11 cellular contexts compared by ENCODE assay signal in the genomic region with DNA sequence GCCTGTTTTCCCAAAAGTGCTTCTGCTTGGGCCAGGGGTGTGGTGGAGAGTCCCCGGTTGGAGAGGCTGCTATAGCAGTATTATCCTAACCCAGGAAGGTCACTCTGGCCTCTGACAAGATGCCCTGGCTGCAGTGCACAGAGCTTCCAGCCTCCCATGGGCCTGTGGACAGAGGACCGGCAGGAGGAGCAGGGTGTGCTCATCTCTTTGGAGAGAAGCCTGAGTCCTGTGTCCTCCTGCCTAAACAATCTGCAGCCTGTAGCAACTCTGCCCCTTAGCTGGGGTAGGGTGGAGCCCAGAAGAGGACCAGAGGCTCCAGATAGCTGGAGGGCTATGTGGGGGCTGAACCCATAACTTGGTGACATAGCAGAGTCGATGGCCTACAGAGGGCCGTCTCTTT.
DNase-seq lines count a peak whose midpoint lies in the region; ATAC-seq, FAIRE-seq and TF ChIP-seq lines count a peak whose summit lies in the region.
"Had no signal": no experiment of that assay in that cellular context is flagged by ENCODE, and none has a peak within 500 bp of the region (broad histone marks: within the 10 kb centered on the region; RNA-seq: fewer than 3 reads in every experiment).

No MANE protein-coding gene starts in this region.

- no peaks in the 10 kb centered on the region for H3K27me3 Mint-ChIP-seq in natural killer cell (ENCODE audit: low read depth in 2 of 2)

- peaks cover 81 to 86% of the 10 kb centered on the region in 2 donors for H3K4me1 Mint-ChIP-seq in natural killer cell

- H3K4me3 ChIP-seq in A549 (no peak overlapping the region), dorsolateral prefrontal cortex (no peak overlapping the region)
- H3K4me3 ChIP-seq: right lobe of liver had no signal

- TF ChIP-seq POLR2A in A549 (IDR thresholded peaks at IDR 0.05; ENCODE audit: low read length): no peak

- H3K36me3 ChIP-seq in KOPT-K1 (ENCODE audit: insufficient read depth, low read length): no peaks in the 10 kb centered on the region; the same call in 1 of the 2 replicates
- H3K36me3 ChIP-seq: right lobe of liver had no signal

- peak overlapping the region; percentile 92 to 93 for H3K27ac Mint-ChIP-seq in natural killer cell

- WGBS in A549 (ENCODE audit: missing lambda C conversion rate): 70% methylated on average over 4 of the region's 4 CpGs

- no peak for FAIRE-seq in A549 (lab: Jason Lieb, UNC)
- FAIRE-seq: endothelial cell of umbilical vein had no signal

- H3K27ac ChIP-seq in A549 (peak overlapping the region; percentile 29 to 72; a peak in 4 of 6 replicates), KOPT-K1 (ENCODE audit: low read depth, low read length, poor library complexity, severe bottlenecking) (peak overlapping the region; percentile 33), dorsolateral prefrontal cortex (peak overlapping the region in 53 of 59 donors; percentile 0 to 80 (median 51))

- H3K4me2 ChIP-seq in A549: no peak overlapping the region

- no peak for TF ChIP-seq EP300 in A549 (IDR thresholded peaks at IDR 0.05)

- no peaks in the 10 kb centered on the region for H3K9me3 ChIP-seq in A549
- no peaks in the 10 kb centered on the region for H3K9me3 ChIP-seq in KOPT-K1 (ENCODE audit: insufficient read depth, low read length, poor library complexity, severe bottlenecking)
- H3K9me3 ChIP-seq: right lobe of liver had no signal

- H3K36me3 Mint-ChIP-seq in natural killer cell: no peaks in the 10 kb centered on the region

- intact Hi-C loops in dorsolateral prefrontal cortex (cut with DNase I): no loop called here
- intact Hi-C loops in natural killer cell (cut with micrococcal nuclease): loop anchor here (5.0 to 10.0 kb wide), 2 partner anchors 133 to 185 kb away; a partner anchor contains a TSS

- no peak for DNase-seq in A549 (ENCODE audit: low read depth in 1 of 2, low spot score in 1 of 2)
- no peak for DNase-seq in dorsolateral prefrontal cortex
- no peak for DNase-seq in natural killer cell
- no peak for DNase-seq in NCI-H187 (lab: John Stamatoyannopoulos, UW)
- DNase-seq in mucosa of gallbladder (ENCODE audit: low spot score): no peak
- DNase-seq: NCI-H526 treated with DMSO at 0.1 percent for 48 hours had no signal

- H3K9me3 Mint-ChIP-seq in natural killer cell: no peaks in the 10 kb centered on the region

- CTCF ChIA-PET in A549 (lab: Yijun Ruan, JAX): interaction anchor here (1.1 to 4.7 kb wide), 6 partner anchors 12 to 120 kb away, joined by 3 to 36 read pairs (median 6); no protein-coding TSS in a partner anchor

- TF ChIP-seq RAD21 in A549 (conservative IDR thresholded peaks at IDR 0.05 in 1 of 2, IDR thresholded peaks at IDR 0.05 in 1 of 2): no peak

- peaks cover 58% of the 10 kb centered on the region for H3K4me1 ChIP-seq in A549

- ATAC-seq in A549 (peak; percentile 32; a peak in 5 of 6 replicates), natural killer cell (no peak), GM19328 (IDR thresholded peaks at IDR 0.05; ENCODE audit: unreplicated experiment) (no peak), HG03521 (IDR thresholded peaks at IDR 0.05; ENCODE audit: unreplicated experiment) (no peak)

- peak overlapping the region; percentile 56 for H3K4me3 Mint-ChIP-seq in natural killer cell

- H3K27me3 ChIP-seq in dorsolateral prefrontal cortex: no peaks in the 10 kb centered on the region
- H3K27me3 ChIP-seq: right lobe of liver had no signal

- POLR2A ChIA-PET in A549 (lab: Yijun Ruan, JAX): no interaction called here

- TF ChIP-seq CTCF in A549 (IDR thresholded peaks at IDR 0.05): no peak
- TF ChIP-seq CTCF in dorsolateral prefrontal cortex (IDR thresholded peaks at IDR 0.05 in 54 of 56, conservative IDR thresholded peaks at IDR 0.05 in 2 of 56; ENCODE audit: low read depth in 1 of 56, partially characterized antibody in 56 of 56): no peak
- TF ChIP-seq CTCF in natural killer cell (IDR thresholded peaks at IDR 0.05): no peak

TF ChIP-seq in A549, 52 proteins besides CTCF, POLR2A, EP300 and RAD21:
- no peak for TF ChIP-seq ZFP36 (IDR thresholded peaks at IDR 0.05; ENCODE audit: borderline replicate concordance, partially characterized antibody)
- TF ChIP-seq JUN (IDR thresholded peaks at IDR 0.05): no peak
- TF ChIP-seq CBX2 (IDR thresholded peaks at IDR 0.05; ENCODE audit: borderline replicate concordance, low read depth): no peak
- no peak for TF ChIP-seq TFCP2L1 (CRISPR knock-in tag; IDR thresholded peaks at IDR 0.05)
- no peak for TF ChIP-seq FOXS1 (CRISPR knock-in tag; IDR thresholded peaks at IDR 0.05)
- TF ChIP-seq, protein P1, sequence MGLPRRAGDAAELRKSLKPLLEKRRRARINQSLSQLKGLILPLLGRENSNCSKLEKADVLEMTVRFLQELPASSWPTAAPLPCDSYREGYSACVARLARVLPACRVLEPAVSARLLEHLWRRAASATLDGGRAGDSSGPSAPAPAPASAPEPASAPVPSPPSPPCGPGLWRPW (IDR thresholded peaks at IDR 0.05): no peak
- TF ChIP-seq, protein P2, sequence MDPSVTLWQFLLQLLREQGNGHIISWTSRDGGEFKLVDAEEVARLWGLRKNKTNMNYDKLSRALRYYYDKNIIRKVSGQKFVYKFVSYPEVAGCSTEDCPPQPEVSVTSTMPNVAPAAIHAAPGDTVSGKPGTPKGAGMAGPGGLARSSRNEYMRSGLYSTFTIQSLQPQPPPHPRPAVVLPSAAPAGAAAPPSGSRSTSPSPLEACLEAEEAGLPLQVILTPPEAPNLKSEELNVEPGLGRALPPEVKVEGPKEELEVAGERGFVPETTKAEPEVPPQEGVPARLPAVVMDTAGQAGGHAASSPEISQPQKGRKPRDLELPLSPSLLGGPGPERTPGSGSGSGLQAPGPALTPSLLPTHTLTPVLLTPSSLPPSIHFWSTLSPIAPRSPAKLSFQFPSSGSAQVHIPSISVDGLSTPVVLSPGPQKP (IDR thresholded peaks at IDR 0.05; ENCODE audit: low read depth, low read length): no peak
- no peak for TF ChIP-seq CEBPB (IDR thresholded peaks at IDR 0.05)
- TF ChIP-seq ZNF302 (CRISPR knock-in tag; IDR thresholded peaks at IDR 0.05): no peak
- no peak for TF ChIP-seq KDM5A (IDR thresholded peaks at IDR 0.05)
- no peak for TF ChIP-seq CHD2 (IDR thresholded peaks at IDR 0.05; ENCODE audit: low read length, partially characterized antibody)
- TF ChIP-seq, protein P3, sequence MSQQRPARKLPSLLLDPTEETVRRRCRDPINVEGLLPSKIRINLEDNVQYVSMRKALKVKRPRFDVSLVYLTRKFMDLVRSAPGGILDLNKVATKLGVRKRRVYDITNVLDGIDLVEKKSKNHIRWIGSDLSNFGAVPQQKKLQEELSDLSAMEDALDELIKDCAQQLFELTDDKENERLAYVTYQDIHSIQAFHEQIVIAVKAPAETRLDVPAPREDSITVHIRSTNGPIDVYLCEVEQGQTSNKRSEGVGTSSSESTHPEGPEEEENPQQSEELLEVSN (IDR thresholded peaks at IDR 0.05; ENCODE audit: borderline replicate concordance, low read depth): no peak
- no peak for TF ChIP-seq ZC3H11A (IDR thresholded peaks at IDR 0.05)
- no peak for TF ChIP-seq EHMT2 (IDR thresholded peaks at IDR 0.05; ENCODE audit: low read depth)
- TF ChIP-seq NFE2L2 (conservative IDR thresholded peaks at IDR 0.05; ENCODE audit: low read length): no peak
- TF ChIP-seq FOSB (CRISPR knock-in tag; IDR thresholded peaks at IDR 0.05): no peak
- no peak for TF ChIP-seq KDM1A (IDR thresholded peaks at IDR 0.05; ENCODE audit: low read depth)
- no peak for TF ChIP-seq HEYL (CRISPR knock-in tag; IDR thresholded peaks at IDR 0.05)
- TF ChIP-seq, protein P4, sequence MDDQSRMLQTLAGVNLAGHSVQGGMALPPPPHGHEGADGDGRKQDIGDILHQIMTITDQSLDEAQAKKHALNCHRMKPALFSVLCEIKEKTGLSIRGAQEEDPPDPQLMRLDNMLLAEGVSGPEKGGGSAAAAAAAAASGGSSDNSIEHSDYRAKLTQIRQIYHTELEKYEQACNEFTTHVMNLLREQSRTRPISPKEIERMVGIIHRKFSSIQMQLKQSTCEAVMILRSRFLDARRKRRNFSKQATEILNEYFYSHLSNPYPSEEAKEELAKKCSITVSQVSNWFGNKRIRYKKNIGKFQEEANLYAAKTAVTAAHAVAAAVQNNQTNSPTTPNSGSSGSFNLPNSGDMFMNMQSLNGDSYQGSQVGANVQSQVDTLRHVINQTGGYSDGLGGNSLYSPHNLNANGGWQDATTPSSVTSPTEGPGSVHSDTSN (IDR thresholded peaks at IDR 0.05): no peak

Comparison
In these comparisons a context has a peak if more than half of its experiments do, and no peak if none do; other contexts are left out.
1. ATAC-seq: peak in A549 (2 of 2); none in natural killer cell (0 of 3), GM19328 (single experiment) and HG03521 (single experiment).
2. Peak in every context shown above with its lines, with median percentiles within 50 percentile points of each other: H3K27ac ChIP-seq.